In genomic region chr4:138645289-138645688, GRCh38 we compare ENCODE assay signal across 25 cellular contexts.
A peak's percentile ranks its signal among the peaks of the same experiment; 100 is the strongest.
DNase-seq lines count a peak whose midpoint lies in the region; ATAC-seq and TF ChIP-seq lines count a peak whose summit lies in the region.
"Had no signal": no experiment of that assay in that cellular context is flagged by ENCODE, and none has a peak within 500 bp of the region (broad histone marks: within the 10 kb centered on the region; RNA-seq: fewer than 3 reads in every experiment).

No MANE protein-coding gene starts in this region.

- ATAC-seq in PC-3 = peak; percentile 35
- no peak for ATAC-seq in GM21529 (IDR thresholded peaks at IDR 0.05; ENCODE audit: unreplicated experiment)
- ATAC-seq: activated naive CD8-positive, alpha-beta T cell treated with anti-CD3 and anti-CD28 coated beads, Interleukin-2, amount 50 U/mL, for 24 hours; gastroesophageal sphincter; stimulated activated effector memory CD8-positive, alpha-beta T cell treated with anti-CD3 and anti-CD28 coated beads, Interleukin-12 subunit alpha, Interleukin-12 subunit beta, amount 100 ng/mL, for 72 hours had no signal

- 0 out of 2 replicates have a peak overlapping the region, but pooled peaks have one; percentile 28 for H3K4me2 ChIP-seq in PC-3 (ENCODE audit: low read length)

- H3K27ac ChIP-seq in PC-3 (ENCODE audit: low read length) = no peak overlapping the region
- H3K27ac ChIP-seq: dorsolateral prefrontal cortex, gastroesophageal sphincter, sigmoid colon, SJSA1, testis, VCaP had no signal

- H3K4me1 ChIP-seq in PC-3 (ENCODE audit: insufficient read depth, low read length) = peaks cover 9% of the 10 kb centered on the region
- H3K4me1 ChIP-seq: gastroesophageal sphincter, HAP-1, sigmoid colon, testis had no signal

- POLR2A ChIA-PET in PC-3 (lab: Charles Lee; ENCODE audit: unreplicated experiment) = no interaction called here

- no peaks in the 10 kb centered on the region for H3K9me3 ChIP-seq in PC-3 (ENCODE audit: low read length)
- H3K9me3 ChIP-seq: gastroesophageal sphincter, HAP-1, sigmoid colon, SJSA1, testis had no signal

- peak; percentile 39 for DNase-seq in ELR (ENCODE audit: low read depth)
- peak; percentile 71 for DNase-seq in PC-3
- DNase-seq in choroid plexus epithelial cell (ENCODE audit: low read depth) = peak; percentile 21
- DNase-seq in renal cortical epithelial cell (ENCODE audit: low read depth) = peak; percentile 33
- no peak for DNase-seq in H7
- no peak for DNase-seq in SKM-1 treated with dmso at 0.1 percent for 144 hours (lab: John Stamatoyannopoulos, UW; ENCODE audit: unreplicated experiment)
- DNase-seq: activated CD4-positive, alpha-beta T cell treated with anti-CD3 and anti-CD28 coated beads, Interleukin-2, amount 50 U/mL, for 1 hour; activated CD8-positive, alpha-beta memory T cell treated with anti-CD3 and anti-CD28 coated beads, Interleukin-2, amount 50 U/mL, for 4 hours; activated effector memory CD4-positive, alpha-beta T cell treated with anti-CD3 and anti-CD28 coated beads, Interleukin-2, amount 50 U/mL, for 16 hours; activated naive CD8-positive, alpha-beta T cell treated with anti-CD3 and anti-CD28 coated beads, Interleukin-2, amount 50 U/mL, for 24 hours; caudate nucleus; CD8-positive, alpha-beta memory T cell; dorsolateral prefrontal cortex; kidney glomerular epithelial cell; NCI-H1436; NCI-H2227 treated with DMSO at 0.1 percent for 48 hours; sigmoid colon; T-helper 2 cell; testis had no signal

- no peaks in the 10 kb centered on the region for H3K27me3 ChIP-seq in PC-3 (ENCODE audit: low read length)
- no peaks in the 10 kb centered on the region for H3K27me3 ChIP-seq in H7 (ENCODE audit: control insufficient read depth, insufficient read depth, low read length)
- H3K27me3 ChIP-seq: dorsolateral prefrontal cortex, gastroesophageal sphincter, sigmoid colon, SJSA1, testis had no signal

- TF ChIP-seq CTCF in PC-3 (conservative IDR thresholded peaks at IDR 0.05; ENCODE audit: low read depth, low read length) (no peak), choroid plexus epithelial cell (conservative IDR thresholded peaks at IDR 0.05; ENCODE audit: low read depth, low read length) (no peak)

- no peaks in the 10 kb centered on the region for H3K9me2 ChIP-seq in PC-3 (replicated peaks; ENCODE audit: low read length)

- CTCF ChIA-PET in PC-3 (lab: Charles Lee) = no interaction called here

- no peaks in the 10 kb centered on the region for H4K20me1 ChIP-seq in PC-3 (ENCODE audit: low read length)

- no peak overlapping the region for H3K9ac ChIP-seq in PC-3 (ENCODE audit: low read length)

- H3K36me3 ChIP-seq in PC-3 (ENCODE audit: low read depth, low read length) (no peaks in the 10 kb centered on the region), H7 (replicated peaks; ENCODE audit: control insufficient read depth, insufficient read depth, low read length) (no peaks in the 10 kb centered on the region)
- H3K36me3 ChIP-seq: gastroesophageal sphincter, HAP-1, sigmoid colon, SJSA1 had no signal

- intact Hi-C loops in PC-3 (cut with micrococcal nuclease) = no loop called here

- H3K4me3 ChIP-seq in PC-3 (ENCODE audit: low read length) (no peak overlapping the region), choroid plexus epithelial cell (ENCODE audit: low read depth, low read length) (no peak overlapping the region), H7 (ENCODE audit: insufficient read depth, low read depth, low read length) (no peak overlapping the region)
- H3K4me3 ChIP-seq: dorsolateral prefrontal cortex, gastroesophageal sphincter, HAP-1, sigmoid colon, SJSA1, testis had no signal

- H3F3A ChIP-seq in PC-3 (ENCODE audit: low read length, unreplicated experiment) = no peaks in the 10 kb centered on the region

- H2AFZ ChIP-seq in PC-3 (ENCODE audit: low read length) = no peak overlapping the region

- BruUV-seq in PC-3 (replicated peaks; lab: Mats Ljungman, UMichigan) = no TSS peak

- H3K79me2 ChIP-seq in PC-3 (ENCODE audit: low read length) = no peaks in the 10 kb centered on the region

Comparison
In these comparisons a context has a peak if more than half of its experiments do, and no peak if none do; other contexts are left out.
1. DNase-seq: peak in ELR (single experiment), PC-3 (single experiment), choroid plexus epithelial cell (single experiment) and renal cortical epithelial cell (single experiment); none in H7 (single experiment) and SKM-1 treated with dmso at 0.1 percent for 144 hours (single experiment).